ENCODE assay signal across 9 cellular contexts in the genomic region with DNA sequence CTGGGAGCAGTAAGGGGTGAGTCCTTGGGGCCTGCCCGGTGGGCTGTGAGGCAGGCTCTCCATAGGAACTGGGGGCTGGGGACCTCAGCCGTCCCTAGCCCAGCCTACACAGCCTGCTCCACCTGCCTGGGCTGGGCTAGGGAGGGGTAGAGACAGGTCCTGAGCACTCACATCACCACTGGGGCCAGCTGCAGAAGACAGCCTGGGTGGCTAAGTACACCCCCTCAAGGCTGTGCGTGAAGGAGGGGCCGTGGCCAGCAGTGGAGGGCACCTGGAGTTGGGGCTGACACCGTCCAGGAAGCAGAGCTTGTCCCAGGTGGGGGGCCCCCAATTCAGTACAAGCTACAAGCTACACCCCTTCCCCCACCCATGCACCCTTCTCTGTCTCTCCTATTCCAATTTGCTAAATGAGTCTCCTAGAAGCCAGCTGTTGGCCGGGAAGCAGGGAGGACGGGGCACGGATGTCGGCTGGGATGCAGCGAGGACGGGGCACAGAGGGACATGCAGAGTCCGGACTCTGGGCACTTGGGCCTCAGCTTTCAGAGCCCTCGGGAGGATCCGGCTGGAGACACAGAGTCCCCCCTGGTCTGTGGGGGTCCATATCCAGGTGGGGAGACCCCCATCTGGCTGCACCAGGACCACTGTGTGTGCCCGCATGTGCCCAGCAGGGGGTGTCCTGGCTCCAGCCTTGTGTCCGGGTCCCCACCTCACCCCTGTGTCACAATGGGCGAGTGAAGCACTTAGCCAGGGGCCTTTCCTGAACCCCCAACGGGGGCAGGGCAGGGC. TPM values are rescaled to one million over a fixed set of nuclear protein-coding genes. Genes with fewer than 3 reads are reported as not detected.
DNase-seq lines count a peak whose midpoint lies in the region; ATAC-seq, FAIRE-seq and TF ChIP-seq lines count a peak whose summit lies in the region.
"Had no signal": no experiment of that assay in that cellular context is flagged by ENCODE, and none has a peak within 500 bp of the region (broad histone marks: within the 10 kb centered on the region; RNA-seq: fewer than 3 reads in every experiment).

No MANE protein-coding gene starts in this region.

- no peak for ATAC-seq in WTC11
- ATAC-seq in HG02884 (IDR thresholded peaks at IDR 0.05; ENCODE audit: unreplicated experiment), result no peak
- ATAC-seq in HG02852 (IDR thresholded peaks at IDR 0.05; ENCODE audit: unreplicated experiment), result no peak

- no peak for DNase-seq in AG04449 (ENCODE audit: low read depth, low spot score)
- peak; percentile 49 for DNase-seq in GM12865 (ENCODE audit: low read depth)
- peak; percentile 61 for DNase-seq in WTC11 (ENCODE audit: low spot score)
- DNase-seq in kidney, result no peak
- no peak for DNase-seq in T-helper 9 cell
- DNase-seq in GM03348 (ENCODE audit: low spot score), result no peak

- H3K36me3 ChIP-seq in kidney (ENCODE audit: control insufficient read depth in 1 of 2, insufficient read depth in 2 of 2, low read length in 2 of 2), result no peaks in the 10 kb centered on the region

- CTCF ChIA-PET in AG04449 (lab: Yijun Ruan, JAX), result interaction anchor here (0.8 to 7.7 kb wide), 8 partner anchors 10 to 216 kb away, joined by 3 to 111 read pairs (median 4); a partner anchor contains a TSS
- CTCF ChIA-PET in WTC11 (lab: Charles Lee), result interaction anchor here (0.9 to 3.6 kb wide), 8 partner anchors 9 to 216 kb away, joined by 3 to 36 read pairs (median 8); a partner anchor contains a TSS

- H3K4me1 ChIP-seq in kidney (ENCODE audit: control insufficient read depth in 1 of 2, insufficient read depth in 1 of 2, low read depth in 1 of 2, low read length in 2 of 2), result peaks cover 0 to 6% of the 10 kb centered on the region in 2 donors

- no peaks in the 10 kb centered on the region for H3K36me3 Mint-ChIP-seq in WTC11

- intact Hi-C loops in kidney (cut with DNase I), result no loop called here

- peaks cover 33% of the 10 kb centered on the region for H3K27me3 Mint-ChIP-seq in WTC11 (ENCODE audit: low read depth)

- no peak for FAIRE-seq in kidney (lab: Jason Lieb, UNC)

- H3K27ac Mint-ChIP-seq in WTC11, result 0 out of 2 replicates have a peak overlapping the region, but pooled peaks have one; percentile 45

- no peak overlapping the region for H3K9ac ChIP-seq in kidney (ENCODE audit: low read length in 2 of 2)

- H3K4me1 Mint-ChIP-seq in WTC11, result peaks cover 29% of the 10 kb centered on the region

- TF ChIP-seq CTCF in AG04449 (IDR thresholded peaks at IDR 0.05; ENCODE audit: insufficient read depth, low read length, missing control alignments) (peak; percentile 38), GM12865 (IDR thresholded peaks at IDR 0.05; ENCODE audit: insufficient read depth, low read depth, low read length, missing control alignments) (peak; percentile 40), WTC11 (IDR thresholded peaks at IDR 0.05) (0 out of 2 replicates have a peak, but pooled peaks have one; percentile 10), kidney (IDR thresholded peaks at IDR 0.05; ENCODE audit: borderline replicate concordance, extremely low read depth, insufficient read depth) (peak; percentile 17)

- no peak overlapping the region for H3K27ac ChIP-seq in kidney (ENCODE audit: low read depth in 2 of 2, low read length in 2 of 2)

- peaks cover 8% of the 10 kb centered on the region for H3K9me3 Mint-ChIP-seq in WTC11

- POLR2A ChIA-PET in AG04449 (lab: Yijun Ruan, JAX) (interaction anchor here (1.9 kb wide), 1 partner anchor 15 kb away, joined by 9 read pairs; a partner anchor contains a TSS), WTC11 (lab: Charles Lee) (interaction anchor here (1.0 to 2.7 kb wide), 5 partner anchors 9 to 295 kb away, joined by 3 to 10 read pairs (median 8); no protein-coding TSS in a partner anchor)

- no peak overlapping the region for H3K4me3 Mint-ChIP-seq in WTC11

- no peak overlapping the region; the same call in 1 of the 2 replicates for H3K4me3 ChIP-seq in AG04449 (ENCODE audit: low read depth, low read length)
- peak overlapping the region; percentile 82 for H3K4me3 ChIP-seq in GM12865 (ENCODE audit: low read depth, low read length)
- H3K4me3 ChIP-seq in kidney (ENCODE audit: low read length in 2 of 2), result no peak overlapping the region

- H3K9me3 ChIP-seq in kidney (ENCODE audit: control insufficient read depth in 1 of 2, low read length in 2 of 2), result no peaks in the 10 kb centered on the region

TF ChIP-seq in WTC11, 78 proteins besides CTCF, POLR2A, EP300 and RAD21:
- TF ChIP-seq FOXJ3 (CRISPR knock-in tag; IDR thresholded peaks at IDR 0.05; ENCODE audit: borderline replicate concordance) (no peak), NR1H2 (CRISPR knock-in tag; IDR thresholded peaks at IDR 0.05) (no peak), TEAD4 (CRISPR knock-in tag; IDR thresholded peaks at IDR 0.05) (no peak), CREM (CRISPR knock-in tag; IDR thresholded peaks at IDR 0.05) (no peak)
- TF ChIP-seq, protein P1, sequence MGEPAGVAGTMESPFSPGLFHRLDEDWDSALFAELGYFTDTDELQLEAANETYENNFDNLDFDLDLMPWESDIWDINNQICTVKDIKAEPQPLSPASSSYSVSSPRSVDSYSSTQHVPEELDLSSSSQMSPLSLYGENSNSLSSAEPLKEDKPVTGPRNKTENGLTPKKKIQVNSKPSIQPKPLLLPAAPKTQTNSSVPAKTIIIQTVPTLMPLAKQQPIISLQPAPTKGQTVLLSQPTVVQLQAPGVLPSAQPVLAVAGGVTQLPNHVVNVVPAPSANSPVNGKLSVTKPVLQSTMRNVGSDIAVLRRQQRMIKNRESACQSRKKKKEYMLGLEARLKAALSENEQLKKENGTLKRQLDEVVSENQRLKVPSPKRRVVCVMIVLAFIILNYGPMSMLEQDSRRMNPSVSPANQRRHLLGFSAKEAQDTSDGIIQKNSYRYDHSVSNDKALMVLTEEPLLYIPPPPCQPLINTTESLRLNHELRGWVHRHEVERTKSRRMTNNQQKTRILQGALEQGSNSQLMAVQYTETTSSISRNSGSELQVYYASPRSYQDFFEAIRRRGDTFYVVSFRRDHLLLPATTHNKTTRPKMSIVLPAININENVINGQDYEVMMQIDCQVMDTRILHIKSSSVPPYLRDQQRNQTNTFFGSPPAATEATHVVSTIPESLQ (CRISPR knock-in tag; IDR thresholded peaks at IDR 0.05), result no peak
- TF ChIP-seq, protein P2, sequence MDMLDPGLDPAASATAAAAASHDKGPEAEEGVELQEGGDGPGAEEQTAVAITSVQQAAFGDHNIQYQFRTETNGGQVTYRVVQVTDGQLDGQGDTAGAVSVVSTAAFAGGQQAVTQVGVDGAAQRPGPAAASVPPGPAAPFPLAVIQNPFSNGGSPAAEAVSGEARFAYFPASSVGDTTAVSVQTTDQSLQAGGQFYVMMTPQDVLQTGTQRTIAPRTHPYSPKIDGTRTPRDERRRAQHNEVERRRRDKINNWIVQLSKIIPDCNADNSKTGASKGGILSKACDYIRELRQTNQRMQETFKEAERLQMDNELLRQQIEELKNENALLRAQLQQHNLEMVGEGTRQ (CRISPR knock-in tag; IDR thresholded peaks at IDR 0.05), result no peak

RNA-seq across cellular contexts. Expression of a gene that starts 1.8 kb away (rescaled TPM):
- total RNA-seq in WTC11 (2021) (29.5 to 38.3 TPM (median 36.1 TPM) in 3 replicates), kidney (23.9 TPM)
- 65.9 TPM for polyA plus RNA-seq in kidney (ENCODE audit: insufficient read depth, low read depth, low replicate concordance)

RNA-seq across cellular contexts. Expression of a gene that starts 4.8 kb away (rescaled TPM):
- total RNA-seq in WTC11 (2021) (184 to 198 TPM (median 186 TPM) in 3 replicates), kidney (261 TPM)
- polyA plus RNA-seq in kidney (ENCODE audit: insufficient read depth, low read depth, low replicate concordance), result 78.5 TPM

RNA-seq across cellular contexts. Expression of a gene that starts 15.2 kb away (rescaled TPM):
- total RNA-seq in WTC11 (2021), result 4.5 to 10.7 TPM (median 8.3 TPM) in 3 replicates
- total RNA-seq in kidney, result 32.0 TPM
- 15.8 TPM for polyA plus RNA-seq in kidney (ENCODE audit: insufficient read depth, low read depth, low replicate concordance)

RNA-seq across cellular contexts. Expression of a gene that starts 33.2 kb away (rescaled TPM):
- not detected in 3 replicates for total RNA-seq in WTC11 (2021)
- 0.25 TPM for total RNA-seq in kidney
- 0.86 TPM for polyA plus RNA-seq in kidney (ENCODE audit: insufficient read depth, low read depth, low replicate concordance)
- total RNA-seq: T-helper 2 cell treated with Interferon-gamma antibody and Interleukin-4, amounts not matched to agents 100 ng/mL and 5 ng/mL, for 36 hours had no signal

RNA-seq across cellular contexts. Expression of a gene that starts 48.8 kb away (rescaled TPM):
- total RNA-seq in WTC11 (2021) (2.9 to 3.4 TPM (median 3.0 TPM) in 3 replicates), kidney (14.3 TPM)
- not detected for polyA plus RNA-seq in kidney (ENCODE audit: insufficient read depth, low read depth, low replicate concordance)

Comparison
In these comparisons a context has a peak if more than half of its experiments do, and no peak if none do; other contexts are left out.
1. DNase-seq: peak in GM12865 (single experiment) and WTC11 (single experiment); none in AG04449 (single experiment), kidney (single experiment), T-helper 9 cell (single experiment) and GM03348 (single experiment).
2. Peak in every context shown above with its lines, with median percentiles within 50 percentile points of each other: CTCF ChIP-seq.